1 cellular context compared by ENCODE assay signal in genomic region chr17:80339118-80339517, GRCh38.
TF ChIP-seq lines count a peak whose summit lies in the region.

No MANE protein-coding gene starts in this region.

TF ChIP-seq in HepG2, 621 proteins besides CTCF, POLR2A, EP300 and RAD21 (continued from another document):
- TF ChIP-seq MNT (IDR thresholded peaks at IDR 0.05): peak; percentile 26; the same call in 1 of the 2 replicates
- TF ChIP-seq ZFX (CRISPR knock-in tag; IDR thresholded peaks at IDR 0.05; ENCODE audit: low read depth): 0 out of 2 replicates have a peak, but pooled peaks have one; percentile 12
- no peak for TF ChIP-seq LBX2 (CRISPR knock-in tag; IDR thresholded peaks at IDR 0.05; ENCODE audit: borderline replicate concordance)
- peak; percentile 35; the same call in 1 of the 2 replicates for TF ChIP-seq HNF4G (IDR thresholded peaks at IDR 0.05; ENCODE audit: borderline replicate concordance, low read depth, low read length)
- no peak for TF ChIP-seq HNF4G (CRISPR knock-in tag; IDR thresholded peaks at IDR 0.05; ENCODE audit: borderline replicate concordance, low read depth)
- no peak for TF ChIP-seq ZNF678 (CRISPR knock-in tag; IDR thresholded peaks at IDR 0.05)
- TF ChIP-seq ZBTB38 (CRISPR knock-in tag; IDR thresholded peaks at IDR 0.05): peak; percentile 90
- no peak for TF ChIP-seq MLXIP (CRISPR knock-in tag; IDR thresholded peaks at IDR 0.05; ENCODE audit: borderline replicate concordance)
- no peak for TF ChIP-seq ZNF281 (CRISPR knock-in tag; IDR thresholded peaks at IDR 0.05; ENCODE audit: borderline replicate concordance)
- no peak for TF ChIP-seq PBX2 (CRISPR knock-in tag; IDR thresholded peaks at IDR 0.05)
- TF ChIP-seq SALL1 (CRISPR knock-in tag; IDR thresholded peaks at IDR 0.05): no peak
- TF ChIP-seq ZBTB33 (CRISPR knock-in tag; IDR thresholded peaks at IDR 0.05): no peak
- no peak for TF ChIP-seq GRHL1 (CRISPR knock-in tag; conservative IDR thresholded peaks at IDR 0.05)
- TF ChIP-seq CHD4 (IDR thresholded peaks at IDR 0.05; ENCODE audit: borderline replicate concordance, low read length): no peak
- no peak for TF ChIP-seq NFE2L1 (CRISPR knock-in tag; IDR thresholded peaks at IDR 0.05; ENCODE audit: borderline replicate concordance)
- peak; percentile 64 for TF ChIP-seq HNF4A (CRISPR knock-in tag; IDR thresholded peaks at IDR 0.05)
- TF ChIP-seq MED1 (CRISPR knock-in tag; IDR thresholded peaks at IDR 0.05): no peak
